Comparison of ENCODE assay signal across 16 cellular contexts in the genomic region with DNA sequence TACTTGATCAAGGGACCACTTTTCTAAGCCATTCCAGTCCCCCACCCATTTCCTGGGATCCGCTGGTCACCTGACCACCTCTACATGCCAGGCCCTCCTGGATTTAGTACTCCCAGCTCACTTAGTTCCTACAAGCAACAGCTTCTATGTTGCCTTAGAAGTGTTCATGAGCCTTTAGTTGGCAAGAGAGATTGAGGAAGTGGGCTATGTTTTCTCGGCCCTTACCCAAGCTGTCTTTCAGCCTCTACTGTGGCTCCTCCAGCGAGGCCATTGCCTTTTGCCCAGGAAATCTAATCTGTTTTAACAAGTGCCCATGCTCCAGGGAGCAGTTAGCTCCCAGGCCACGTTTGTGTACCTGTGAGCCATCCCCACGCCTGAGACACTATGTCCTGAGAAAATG.
"Had no signal": no experiment of that assay in that cellular context is flagged by ENCODE, and none has a peak within 500 bp of the region (broad histone marks: within the 10 kb centered on the region; RNA-seq: fewer than 3 reads in every experiment).

No MANE protein-coding gene starts in this region.

- H3K9me3 ChIP-seq: gastroesophageal sphincter, left ventricle myocardium inferior, thoracic aorta had no signal

- H3K9me3 Mint-ChIP-seq: nephron; stimulated activated naive CD8-positive, alpha-beta T cell treated with anti-CD3 and anti-CD28 coated beads, Interleukin-15, Interleukin-2, amounts not matched to agents 100 ng/mL and 50 ng/mL, for 24 hours had no signal

- H3K27me3 Mint-ChIP-seq: stimulated activated naive CD8-positive, alpha-beta T cell treated with anti-CD3 and anti-CD28 coated beads, Interleukin-15, Interleukin-2, amounts not matched to agents 100 ng/mL and 50 ng/mL, for 24 hours; T-helper 17 cell had no signal

- FAIRE-seq: kidney, urothelium cell line had no signal

- ATAC-seq: gastroesophageal sphincter, T-helper 17 cell had no signal

- H3K27ac ChIP-seq: epithelial cell of prostate, gastroesophageal sphincter, left ventricle myocardium inferior, thoracic aorta had no signal

- H3K4me3 Mint-ChIP-seq: stimulated activated naive CD8-positive, alpha-beta T cell treated with anti-CD3 and anti-CD28 coated beads, Interleukin-15, Interleukin-2, amounts not matched to agents 100 ng/mL and 50 ng/mL, for 24 hours; T-helper 17 cell had no signal

- H3K27me3 ChIP-seq: gastroesophageal sphincter had no signal

- H3K4me3 ChIP-seq: gastroesophageal sphincter, left ventricle myocardium inferior, thoracic aorta had no signal

- H3K27ac Mint-ChIP-seq: stimulated activated naive CD8-positive, alpha-beta T cell treated with anti-CD3 and anti-CD28 coated beads, Interleukin-15, Interleukin-2, amounts not matched to agents 100 ng/mL and 50 ng/mL, for 24 hours; T-helper 17 cell had no signal

- DNase-seq: activated CD4-positive, alpha-beta T cell treated with anti-CD3 and anti-CD28 coated beads, Interleukin-2, amount 50 U/mL, for 48 hours; activated CD8-positive, alpha-beta memory T cell treated with anti-CD3 and anti-CD28 coated beads, Interleukin-2, amount 50 U/mL, for 4 hours; activated naive CD4-positive, alpha-beta T cell treated with Interleukin-2 at 50 U/mL for 16 hours; cortex of kidney; effector memory CD4-positive, alpha-beta T cell; kidney; left ventricle myocardium inferior; stimulated activated CD4-positive, alpha-beta T cell treated with anti-CD3 and anti-CD28 coated beads, Interleukin-4, amount 100 ng/mL, for 1 hour; stimulated activated CD8-positive, alpha-beta memory T cell treated with anti-CD3 and anti-CD28 coated beads, Interleukin-4, amount 100 ng/mL, for 48 hours; T-helper 17 cell had no signal
